ENCODE assay signal across 20 cellular contexts in genomic region chr6:156852858-156853216, GRCh38.
A peak's percentile ranks its signal among the peaks of the same experiment; 100 is the strongest.
DNase-seq lines count a peak whose midpoint lies in the region; ATAC-seq, FAIRE-seq and TF ChIP-seq lines count a peak whose summit lies in the region.
"Had no signal": no experiment of that assay in that cellular context is flagged by ENCODE, and none has a peak within 500 bp of the region (broad histone marks: within the 10 kb centered on the region; RNA-seq: fewer than 3 reads in every experiment).

No MANE protein-coding gene starts in this region.

- no peak for TF ChIP-seq RAD21 in GM12878 (IDR thresholded peaks at IDR 0.05; ENCODE audit: insufficient read depth, low read depth, low read length)

- no peak for TF ChIP-seq EP300 in GM12878 (IDR thresholded peaks at IDR 0.05; ENCODE audit: borderline replicate concordance in 1 of 2, control insufficient read depth in 1 of 2, low read depth in 2 of 2, low read length in 2 of 2)

- H2AFZ ChIP-seq in GM12878 (ENCODE audit: control insufficient read depth, low read depth, low read length): no peak overlapping the region
- H2AFZ ChIP-seq in hepatocyte: no peak overlapping the region

- H3K4me3 Mint-ChIP-seq in nephron: peak overlapping the region in 1 of 3 experiments; percentile 11
- peak overlapping the region in 1 of 10 donors; percentile 30 for H3K4me3 Mint-ChIP-seq in naive thymus-derived CD8-positive, alpha-beta T cell
- H3K4me3 Mint-ChIP-seq: activated CD4-positive, alpha-beta memory T cell treated with anti-CD3 and anti-CD28 coated beads, Interleukin-2, amount 10 ng/mL, durations not matched to agents 7 days and 5 days; activated naive CD8-positive, alpha-beta T cell treated with anti-CD3 and anti-CD28 coated beads for 36 hours; brain had no signal

- 6% methylated on average over 1 of the region's 1 CpG for WGBS in HUES64
- 96% methylated on average over 1 of the region's 1 CpG for WGBS in GM12878 (ENCODE audit: insufficient coverage, insufficient replicate concordance, low lambda C conversion rate, missing lambda C conversion rate)
- WGBS in hepatocyte (ENCODE audit: low lambda C conversion rate, missing lambda C conversion rate): 62% methylated on average over 1 of the region's 1 CpG
- WGBS in adrenal gland, 4 donors: 88 to 96% (median 92%) methylated on average over 1 of the region's 1 CpG

- in situ Hi-C loops in GM12878 (cut with MboI): no loop called here

- peaks cover 64% of the 10 kb centered on the region for H3K4me1 Mint-ChIP-seq in nephron
- H3K4me1 Mint-ChIP-seq in naive thymus-derived CD8-positive, alpha-beta T cell: peaks cover 42 to 98% (median 94%) of the 10 kb centered on the region in 4 donors

- SMC1A ChIA-PET in GM12878 (lab: Charles Lee; ENCODE audit: uncharacterized antibody, unreplicated experiment): interaction anchor here (0.6 to 3.7 kb wide), 30 partner anchors 11 to 215 kb away, joined by 3 to 29 read pairs (median 5); partner anchors contain the start of gene ARID1B

- H3K9ac ChIP-seq in HUES64 (ENCODE audit: low read depth, low read length) (peak overlapping the region; percentile 59), GM12878 (ENCODE audit: control insufficient read depth, insufficient read depth, low read length) (no peak overlapping the region)

- ATAC-seq in GM12878: no peak
- no peak for ATAC-seq in naive thymus-derived CD8-positive, alpha-beta T cell
- ATAC-seq: activated T-cell treated with anti-CD3 and anti-CD28 coated beads, Interleukin-2, amount 50 U/mL, for 72 hours; sciatic nerve had no signal

- no TSS peak for BruUV-seq in GM12878 (replicated peaks; lab: Mats Ljungman, UMichigan)

- H3K27me3 ChIP-seq in HUES64 (ENCODE audit: insufficient read depth, low read length) (no peaks in the 10 kb centered on the region), GM12878 (replicated peaks in 1 of 2; ENCODE audit: control insufficient read depth in 2 of 2, insufficient read depth in 2 of 2, low read length in 1 of 2) (no peaks in the 10 kb centered on the region), hepatocyte (no peaks in the 10 kb centered on the region), adrenal gland (no peaks in the 10 kb centered on the region)
- H3K27me3 ChIP-seq: Peyer's patch, testis had no signal

- FAIRE-seq in GM12878 (lab: Jason Lieb, UNC): no peak
- FAIRE-seq: kidney, TTC549 had no signal

- H3K4me1 ChIP-seq in HUES64 (ENCODE audit: insufficient read depth, low read length) (peaks cover 80% of the 10 kb centered on the region), GM12878 (ENCODE audit: control insufficient read depth, insufficient read depth, low read length) (peaks cover 60% of the 10 kb centered on the region), hepatocyte (ENCODE audit: insufficient read depth) (peaks cover 10% of the 10 kb centered on the region), adrenal gland (replicated peaks in 1 of 2) (peaks cover 8 to 45% of the 10 kb centered on the region in 2 donors)
- H3K4me1 ChIP-seq: Caco-2 had no signal

- H3K9me3 Mint-ChIP-seq in nephron: no peaks in the 10 kb centered on the region
- H3K9me3 Mint-ChIP-seq in naive thymus-derived CD8-positive, alpha-beta T cell: no peaks in the 10 kb centered on the region
- H3K9me3 Mint-ChIP-seq: activated CD4-positive, alpha-beta memory T cell treated with anti-CD3 and anti-CD28 coated beads, Interleukin-2, amount 10 ng/mL, durations not matched to agents 7 days and 5 days; activated T-cell treated with anti-CD3 and anti-CD28 coated beads, Interleukin-2, amount 50 U/mL, for 72 hours; brain had no signal

- TF ChIP-seq CTCF in GM12878 (IDR thresholded peaks at IDR 0.05 in 2 of 3, conservative IDR thresholded peaks at IDR 0.05 in 1 of 3; ENCODE audit: control insufficient read depth in 2 of 3, extremely low read depth in 1 of 3, insufficient read depth in 1 of 3, low read depth in 3 of 3, low read length in 3 of 3): no peak
- TF ChIP-seq CTCF in nephron (IDR thresholded peaks at IDR 0.05; ENCODE audit: unreplicated experiment in 3 of 3): no peak
- no peak for TF ChIP-seq CTCF in hepatocyte (IDR thresholded peaks at IDR 0.05; ENCODE audit: poor library complexity)
- no peak for TF ChIP-seq CTCF in adrenal gland (IDR thresholded peaks at IDR 0.05)

- no peaks in the 10 kb centered on the region for H3K27me3 Mint-ChIP-seq in nephron (ENCODE audit: low read depth)
- H3K27me3 Mint-ChIP-seq in naive thymus-derived CD8-positive, alpha-beta T cell: no peaks in the 10 kb centered on the region
- H3K27me3 Mint-ChIP-seq: activated CD4-positive, alpha-beta memory T cell treated with anti-CD3 and anti-CD28 coated beads, Interleukin-2, amount 10 ng/mL, durations not matched to agents 7 days and 5 days; activated naive CD8-positive, alpha-beta T cell treated with anti-CD3 and anti-CD28 coated beads for 36 hours had no signal

- H4K20me1 ChIP-seq in GM12878 (ENCODE audit: control insufficient read depth, insufficient read depth): no peaks in the 10 kb centered on the region; the same call in 1 of the 2 replicates
- peaks cover 93% of the 10 kb centered on the region for H4K20me1 ChIP-seq in hepatocyte (ENCODE audit: insufficient read depth, poor library complexity, severe bottlenecking)

- no peak for TF ChIP-seq POLR2A in GM12878 (IDR thresholded peaks at IDR 0.05; ENCODE audit: low read depth, low read length)
- TF ChIP-seq POLR2A in adrenal gland (IDR thresholded peaks at IDR 0.05): no peak

- H3K4me2 ChIP-seq in GM12878 (ENCODE audit: control insufficient read depth, insufficient read depth): peak overlapping the region; percentile 83
- no peak overlapping the region for H3K4me2 ChIP-seq in hepatocyte

- H3K36me3 ChIP-seq in HUES64 (ENCODE audit: insufficient read depth, low read length): no peaks in the 10 kb centered on the region
- peaks cover 3 to 5% of the 10 kb centered on the region in 2 experiments; a peak in 3 of 4 replicates for H3K36me3 ChIP-seq in GM12878 (ENCODE audit: control insufficient read depth in 2 of 2, insufficient read depth in 2 of 2, low read length in 1 of 2)
- no peaks in the 10 kb centered on the region for H3K36me3 ChIP-seq in hepatocyte (replicated peaks; ENCODE audit: insufficient read depth, low read depth)
- no peaks in the 10 kb centered on the region for H3K36me3 ChIP-seq in adrenal gland (replicated peaks in 1 of 2)
- H3K36me3 ChIP-seq: Peyer's patch had no signal

- RAD21 ChIA-PET in GM12878 (lab: Charles Lee; ENCODE audit: unreplicated experiment): interaction anchor here (0.6 to 2.7 kb wide), 17 partner anchors 15 to 1689 kb away, joined by 3 to 15 read pairs (median 4); no protein-coding TSS in a partner anchor

- H3K27ac ChIP-seq in HUES64 (ENCODE audit: low read depth, low read length): peak overlapping the region; percentile 93
- peak overlapping the region; percentile 64 for H3K27ac ChIP-seq in GM12878 (ENCODE audit: control insufficient read depth, insufficient read depth)
- no peak overlapping the region for H3K27ac ChIP-seq in hepatocyte
- H3K27ac ChIP-seq in adrenal gland: no peak overlapping the region
- H3K27ac ChIP-seq: Peyer's patch, testis had no signal

- DNase-seq in ELF-1 (ENCODE audit: low read depth, low spot score) (peak; percentile 48), GM12878 (ENCODE audit: low read depth, low spot score) (no peak), SKM-1 (lab: John Stamatoyannopoulos, UW; ENCODE audit: unreplicated experiment) (no peak), hepatocyte (ENCODE audit: low spot score) (no peak), adrenal gland (no peak)
- DNase-seq in naive thymus-derived CD8-positive, alpha-beta T cell: no peak
- DNase-seq: activated CD4-positive, alpha-beta memory T cell treated with anti-CD3 and anti-CD28 coated beads, Interleukin-2, amount 10 ng/mL, durations not matched to agents 7 days and 5 days; activated naive CD8-positive, alpha-beta T cell treated with anti-CD3 and anti-CD28 coated beads for 36 hours; activated T-cell treated with anti-CD3 and anti-CD28 coated beads, Interleukin-2, amount 50 U/mL, for 72 hours; Caco-2; IMR-90; kidney; stimulated activated CD4-positive, alpha-beta T cell treated with anti-CD3 and anti-CD28 coated beads, Interleukin-2, amount 100 ng/mL, for 48 hours; testis had no signal

- POLR2A ChIA-PET in GM12878 (lab: Charles Lee): interaction anchor here (0.6 to 1.6 kb wide), 7 partner anchors 15 to 162 kb away, joined by 3 to 5 read pairs (median 4); no protein-coding TSS in a partner anchor
- POLR2A ChIA-PET in naive thymus-derived CD8-positive, alpha-beta T cell (lab: Charles Lee): no interaction called here

- intact Hi-C loops in GM12878 (cut with micrococcal nuclease; ENCODE audit: unreplicated experiment): loop anchor here (5.0 kb wide), 1 partner anchor 169 kb away; no protein-coding TSS in a partner anchor
- intact Hi-C loops in adrenal gland (cut with DNase I): no loop called here

- H3K9me3 ChIP-seq in HUES64 (ENCODE audit: insufficient read depth, low read depth, low read length) (no peaks in the 10 kb centered on the region), GM12878 (replicated peaks; ENCODE audit: control insufficient read depth, insufficient read depth, low read length) (no peaks in the 10 kb centered on the region), hepatocyte (ENCODE audit: low read depth) (no peaks in the 10 kb centered on the region), adrenal gland (replicated peaks in 1 of 3) (no peaks in the 10 kb centered on the region)
- H3K9me3 ChIP-seq: Caco-2, Peyer's patch, testis had no signal

- H3K4me3 ChIP-seq in HUES64 (ENCODE audit: low read length) (peak overlapping the region; percentile 45), GM12878 (no peak overlapping the region), hepatocyte (no peak overlapping the region), adrenal gland (no peak overlapping the region)
- H3K4me3 ChIP-seq: Peyer's patch, testis had no signal

- no peaks in the 10 kb centered on the region for H3K9me2 ChIP-seq in hepatocyte (replicated peaks; ENCODE audit: insufficient read depth)

- no peaks in the 10 kb centered on the region for H3K36me3 Mint-ChIP-seq in nephron (ENCODE audit: low read depth)
- H3K36me3 Mint-ChIP-seq in naive thymus-derived CD8-positive, alpha-beta T cell: peaks cover 0 to 2% (median 0%) of the 10 kb centered on the region in 3 donors

- peaks cover 100% of the 10 kb centered on the region for H3K79me2 ChIP-seq in GM12878 (ENCODE audit: control insufficient read depth, insufficient read depth, low read length)
- peaks cover 100% of the 10 kb centered on the region for H3K79me2 ChIP-seq in hepatocyte

- CTCF ChIA-PET in GM12878 (lab: Yijun Ruan, JAX): interaction anchor here (0.9 to 2.7 kb wide), 7 partner anchors 10 to 182 kb away, joined by 3 to 10 read pairs (median 4); no protein-coding TSS in a partner anchor

- H3K27ac Mint-ChIP-seq in nephron: peak overlapping the region in 2 of 3 experiments; percentile 14 to 26
- peak overlapping the region in 1 of 10 donors; percentile 16 for H3K27ac Mint-ChIP-seq in naive thymus-derived CD8-positive, alpha-beta T cell
- H3K27ac Mint-ChIP-seq: activated CD4-positive, alpha-beta memory T cell treated with anti-CD3 and anti-CD28 coated beads, Interleukin-2, amount 10 ng/mL, durations not matched to agents 7 days and 5 days; activated naive CD8-positive, alpha-beta T cell treated with anti-CD3 and anti-CD28 coated beads for 36 hours; activated T-cell treated with anti-CD3 and anti-CD28 coated beads, Interleukin-2, amount 50 U/mL, for 72 hours had no signal

TF ChIP-seq in GM12878, 131 proteins besides CTCF, POLR2A, EP300 and RAD21 (continues in another document):
- TF ChIP-seq EED (IDR thresholded peaks at IDR 0.05; ENCODE audit: low read depth): 0 out of 2 replicates have a peak, but pooled peaks have one; percentile 6

Comparison
In these comparisons a context has a peak if more than half of its experiments do, and no peak if none do; other contexts are left out.
1. H3K27ac ChIP-seq: peak in HUES64 (single experiment) and GM12878 (single experiment); none in hepatocyte (single experiment) and adrenal gland (0 of 5).